18 cellular contexts compared by ENCODE assay signal in the genomic region with DNA sequence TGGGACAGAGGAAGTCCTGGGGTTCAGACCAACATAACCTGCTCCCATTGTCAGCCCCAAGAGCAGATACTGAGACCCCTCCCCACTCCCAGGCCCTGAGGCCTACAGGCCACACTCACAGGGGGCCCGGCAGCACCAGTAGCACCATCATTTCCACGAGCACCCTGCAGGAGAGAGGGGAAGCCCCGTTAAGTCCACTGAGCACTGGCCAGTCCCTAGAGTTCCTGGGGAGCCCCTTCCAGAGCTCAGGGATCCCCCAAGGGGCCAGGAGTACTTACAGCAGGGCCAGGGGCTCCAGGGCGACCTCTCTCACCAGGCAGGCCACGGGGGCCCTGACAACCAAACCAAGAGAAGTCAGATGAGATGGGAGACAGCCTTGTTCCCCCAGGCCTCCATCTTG. TPM values are rescaled to one million over a fixed set of nuclear protein-coding genes. Genes with fewer than 3 reads are reported as not detected.
DNase-seq lines count a peak whose midpoint lies in the region; TF ChIP-seq lines count a peak whose summit lies in the region.
"Had no signal": no experiment of that assay in that cellular context is flagged by ENCODE, and none has a peak within 500 bp of the region (broad histone marks: within the 10 kb centered on the region; RNA-seq: fewer than 3 reads in every experiment).

No MANE protein-coding gene starts in this region.

- H3K4me3 ChIP-seq in breast epithelium (peak overlapping the region in 1 of 3 donors; percentile 19), mammary epithelial cell (replicated peaks in 1 of 3; ENCODE audit: insufficient read depth in 1 of 3, low read depth in 2 of 3, low read length in 3 of 3) (no peak overlapping the region), esophagus (ENCODE audit: low read depth in 1 of 2, low read length in 2 of 2) (no peak overlapping the region), osteoblast (ENCODE audit: insufficient read depth, low read length) (peak overlapping the region; percentile 99), tibial nerve (no peak overlapping the region)
- H3K4me3 ChIP-seq: lower lobe of right lung had no signal

- H2AFZ ChIP-seq in mammary epithelial cell (ENCODE audit: low read depth, low read length) (no peak overlapping the region), osteoblast (ENCODE audit: low read length) (no peak overlapping the region)

- no TSS peak for BruUV-seq in mammary epithelial cell (replicated peaks; lab: Mats Ljungman, UMichigan)

- TF ChIP-seq EP300 in tibial nerve (IDR thresholded peaks at IDR 0.05), result no peak

- intact Hi-C loops in breast epithelium (cut with DNase I; ENCODE audit: low total_unique reads), result no loop called here
- intact Hi-C loops in mammary epithelial cell (cut with micrococcal nuclease), result no loop called here

- H3K27ac ChIP-seq in breast epithelium (peak overlapping the region; percentile 22 to 83), mammary epithelial cell (ENCODE audit: insufficient read depth, low read depth, low read length) (no peak overlapping the region), esophagus (ENCODE audit: low read depth in 2 of 2, low read length in 1 of 2) (peak overlapping the region; percentile 21 to 36), osteoblast (ENCODE audit: low read depth, low read length) (peak overlapping the region; percentile 96), tibial nerve (peak overlapping the region; percentile 34 to 95 (median 71))
- H3K27ac ChIP-seq: lower lobe of right lung had no signal

- POLR2A ChIA-PET in HEK293T (lab: Yijun Ruan, JAX), result interaction anchor here (1.4 kb wide), 1 partner anchor 44 kb away, joined by 7 read pairs; no protein-coding TSS in a partner anchor

- WGBS in mammary epithelial cell (ENCODE audit: low coverage, missing lambda C conversion rate), result 57% methylated on average over 5 of the region's 5 CpGs
- 69 to 82% methylated on average over 5 of the region's 5 CpGs for WGBS in esophagus, 2 donors
- WGBS in tibial nerve, 2 donors, result 44 to 51% methylated on average over 4 to 5 of the region's 5 CpGs

- H3K27me3 ChIP-seq in breast epithelium (peaks cover 0 to 3% of the 10 kb centered on the region in 2 donors), mammary epithelial cell (ENCODE audit: insufficient read depth, low read length) (no peaks in the 10 kb centered on the region), esophagus (ENCODE audit: control insufficient read depth in 1 of 2, insufficient read depth in 2 of 2, low read length in 2 of 2) (peaks cover 0 to 1% of the 10 kb centered on the region in 2 donors), osteoblast (ENCODE audit: insufficient read depth, low read length) (no peaks in the 10 kb centered on the region), tibial nerve (peaks cover 0 to 4% of the 10 kb centered on the region in 2 donors)

- H3K79me2 ChIP-seq in mammary epithelial cell (ENCODE audit: insufficient read depth, low read length), result no peaks in the 10 kb centered on the region
- peaks cover 96% of the 10 kb centered on the region for H3K79me2 ChIP-seq in osteoblast (ENCODE audit: insufficient read depth, low read length)

- no peak for TF ChIP-seq CTCF in breast epithelium (IDR thresholded peaks at IDR 0.05)
- no peak for TF ChIP-seq CTCF in mammary epithelial cell (conservative IDR thresholded peaks at IDR 0.05 in 1 of 2, IDR thresholded peaks at IDR 0.05 in 1 of 2; ENCODE audit: extremely low read depth in 1 of 2, insufficient read depth in 1 of 2, low read depth in 1 of 2, low read length in 2 of 2)
- TF ChIP-seq CTCF in osteoblast (IDR thresholded peaks at IDR 0.05; ENCODE audit: extremely low read depth, low read depth, low read length), result no peak
- TF ChIP-seq CTCF in tibial nerve (IDR thresholded peaks at IDR 0.05), result no peak

- DNase-seq in breast epithelium (ENCODE audit: low spot score in 2 of 2), result no peak
- DNase-seq in mammary epithelial cell, result no peak
- peak; percentile 66 for DNase-seq in osteoblast (ENCODE audit: insufficient read length, low spot score, missing footprints)
- no peak for DNase-seq in tibial nerve (ENCODE audit: low spot score in 2 of 2)
- DNase-seq in HEK293T (ENCODE audit: extremely low spot score), result no peak
- DNase-seq in NCI-H1694 treated with DMSO at 0.1 percent for 48 hours (lab: John Stamatoyannopoulos, UW), result no peak
- DNase-seq in mucosa of gallbladder (ENCODE audit: low spot score), result no peak
- DNase-seq: 8988T; activated CD4-positive, alpha-beta T cell treated with anti-CD3 and anti-CD28 coated beads for 1 hour; activated naive CD8-positive, alpha-beta T cell treated with anti-CD3 and anti-CD28 coated beads, Interleukin-2, amount 10 ng/mL, durations not matched to agents 7 days and 5 days; activated T-cell treated with anti-CD3 and anti-CD28 coated beads for 4 hours; lower lobe of right lung; NCI-H2029 treated with DMSO at 0.1 percent for 48 hours; occipital lobe had no signal

- H3K36me3 ChIP-seq in breast epithelium (no peaks in the 10 kb centered on the region), mammary epithelial cell (ENCODE audit: insufficient read depth, low read length) (no peaks in the 10 kb centered on the region), esophagus (ENCODE audit: control insufficient read depth in 2 of 2, insufficient read depth in 2 of 2, low read length in 1 of 2) (peaks cover 0 to 33% of the 10 kb centered on the region in 2 donors), osteoblast (ENCODE audit: insufficient read depth, low read length) (peaks cover 88% of the 10 kb centered on the region), tibial nerve (peaks cover 5 to 70% (median 8%) of the 10 kb centered on the region in 3 donors)

- no peak overlapping the region for H3K9ac ChIP-seq in mammary epithelial cell (ENCODE audit: insufficient read depth, low read length)

- no peaks in the 10 kb centered on the region for H4K20me1 ChIP-seq in mammary epithelial cell (ENCODE audit: insufficient read depth, low read length)
- peaks cover 90% of the 10 kb centered on the region for H4K20me1 ChIP-seq in osteoblast (ENCODE audit: insufficient read depth, low read length)

- no peak overlapping the region for H3K4me2 ChIP-seq in mammary epithelial cell (ENCODE audit: insufficient read depth, low read depth, low read length)
- H3K4me2 ChIP-seq in osteoblast (ENCODE audit: insufficient read depth, low read length), result peak overlapping the region; percentile 86

- peaks cover 0 to 8% of the 10 kb centered on the region in 2 donors for H3K4me1 ChIP-seq in breast epithelium
- H3K4me1 ChIP-seq in mammary epithelial cell (ENCODE audit: insufficient read depth, low read length), result peaks cover 18% of the 10 kb centered on the region
- H3K4me1 ChIP-seq in esophagus (ENCODE audit: control insufficient read depth in 2 of 2, insufficient read depth in 2 of 2, low read length in 1 of 2), result no peaks in the 10 kb centered on the region
- peaks cover 64% of the 10 kb centered on the region for H3K4me1 ChIP-seq in osteoblast (ENCODE audit: insufficient read depth, low read length)
- peaks cover 0 to 56% (median 20%) of the 10 kb centered on the region in 4 donors for H3K4me1 ChIP-seq in tibial nerve

- CTCF ChIA-PET in mammary epithelial cell (lab: Charles Lee; ENCODE audit: low non-redundant PET), result no interaction called here
- CTCF ChIA-PET in HEK293T (lab: Yijun Ruan, JAX), result interaction anchor here (0.9 to 4.2 kb wide), 4 partner anchors 13 to 27 kb away, joined by 3 to 32 read pairs (median 5); no protein-coding TSS in a partner anchor

- in situ Hi-C loops in mammary epithelial cell (cut with MboI; ENCODE audit: low sequenced_read_pairs in 2 of 2), result loop anchor here in 1 of 2 donors (5.0 kb wide), 1 partner anchor 96 kb away; no protein-coding TSS in a partner anchor

- TF ChIP-seq POLR2A in breast epithelium (IDR thresholded peaks at IDR 0.05) (no peak), tibial nerve (IDR thresholded peaks at IDR 0.05) (no peak)

- no peaks in the 10 kb centered on the region for H3K9me3 ChIP-seq in breast epithelium
- no peaks in the 10 kb centered on the region for H3K9me3 ChIP-seq in mammary epithelial cell (replicated peaks; ENCODE audit: insufficient read depth, low read length)
- no peaks in the 10 kb centered on the region for H3K9me3 ChIP-seq in esophagus (ENCODE audit: control insufficient read depth in 2 of 2, insufficient read depth in 1 of 2, low read depth in 1 of 2, low read length in 1 of 2)
- H3K9me3 ChIP-seq in osteoblast (ENCODE audit: low read depth, low read length), result no peaks in the 10 kb centered on the region
- H3K9me3 ChIP-seq in tibial nerve, result no peaks in the 10 kb centered on the region
- H3K9me3 ChIP-seq: lower lobe of right lung had no signal

- dilution Hi-C loops in mammary epithelial cell (cut with HindIII; ENCODE audit: low sequenced_read_pairs), result no loop called here

TF ChIP-seq in HEK293T, 16 proteins besides CTCF, POLR2A, EP300 and RAD21:
- TF ChIP-seq BHLHE40 (IDR thresholded peaks at IDR 0.05; ENCODE audit: borderline replicate concordance) (no peak), TARDBP (IDR thresholded peaks at IDR 0.05) (no peak), HDGF (IDR thresholded peaks at IDR 0.05; ENCODE audit: borderline replicate concordance) (no peak), FOXK2 (IDR thresholded peaks at IDR 0.05) (no peak), FOXA1 (IDR thresholded peaks at IDR 0.05) (no peak), NFRKB (IDR thresholded peaks at IDR 0.05) (no peak), LEF1 (IDR thresholded peaks at IDR 0.05; ENCODE audit: borderline replicate concordance) (no peak)

RNA-seq across cellular contexts. Expression of gene COL1A1, which starts 5.4 kb away (rescaled TPM):
- 10 to 100 TPM; 23.4 to 67.2 (median 44.5) TPM for total RNA-seq in breast epithelium
- 10 to 100 TPM in 1 of 2 donors, 1 to 10 TPM in 1; 9.2 to 14.2 TPM for total RNA-seq in mammary epithelial cell
- polyA plus RNA-seq in mammary epithelial cell, result 1.8 TPM
- 11.4 TPM for polyA minus RNA-seq in mammary epithelial cell
- 10 to 100 TPM; 11.8 to 12.8 TPM for polyA plus RNA-seq in esophagus
- 6,718 and 8,987 TPM in 2 replicates for total RNA-seq in osteoblast
- total RNA-seq in tibial nerve, result 100 to 1,000 TPM in 1 of 4 donors, 10 to 100 TPM in 3; 31.5 to 185 (median 73.0) TPM
- 421 TPM for total RNA-seq in mucosa of gallbladder

RNA-seq across cellular contexts. Expression of gene SGCA, which starts 30.2 kb away (rescaled TPM):
- 1 to 10 TPM in 1 of 3 donors, under 1 TPM in 2; 0.33 to 2.6 (median 0.73) TPM for total RNA-seq in breast epithelium
- total RNA-seq in mammary epithelial cell, result not detected
- not detected for polyA plus RNA-seq in mammary epithelial cell
- not detected for polyA minus RNA-seq in mammary epithelial cell
- polyA plus RNA-seq in esophagus, result 1 to 10 TPM; 7.1 to 10.0 TPM
- 0.29 TPM in 1 of 2 replicates, not detected in the other for total RNA-seq in osteoblast
- total RNA-seq in tibial nerve, result 1 to 10 TPM; 1.8 to 7.8 (median 4.9) TPM
- 23.5 TPM for total RNA-seq in mucosa of gallbladder
- total RNA-seq: activated naive CD8-positive, alpha-beta T cell treated with anti-CD3 and anti-CD28 coated beads, Interleukin-2, amount 10 ng/mL, durations not matched to agents 7 days and 5 days; cerebellum; endothelial cell of umbilical vein; HT1080; occipital lobe had no signal
- polyA plus RNA-seq: endothelial cell of umbilical vein had no signal

RNA-seq across cellular contexts. Expression of gene PPP1R9B, which starts 45.6 kb away (rescaled TPM):
- total RNA-seq in breast epithelium (10 to 100 TPM; 21.8 to 24.9 (median 22.7) TPM), mammary epithelial cell (10 to 100 TPM; 19.5 to 46.7 TPM), osteoblast (44.2 and 48.9 TPM in 2 replicates), tibial nerve (10 to 100 TPM; 28.4 to 54.9 (median 36.9) TPM), mucosa of gallbladder (61.5 TPM)
- polyA plus RNA-seq in mammary epithelial cell (13.7 TPM), esophagus (10 to 100 TPM; 15.4 to 31.3 TPM)
- polyA minus RNA-seq in mammary epithelial cell, result 19.9 TPM

Comparison
In these comparisons a context has a peak if more than half of its experiments do, and no peak if none do; other contexts are left out.
1. RNA of gene COL1A1, which starts 5.4 kb away (total RNA-seq): 6,718 to 8,987 TPM in osteoblast; 421 TPM in mucosa of gallbladder (single experiment), 31.5 to 185 TPM in tibial nerve, 23.4 to 67.2 TPM in breast epithelium and 9.2 to 14.2 TPM in mammary epithelial cell; every median in the first group is over 10 times any median in the second.